In genomic region chrX:97984641-97985040, GRCh38 we compare ENCODE assay signal across 1 cellular context.
TF ChIP-seq lines count a peak whose summit lies in the region.

No MANE protein-coding gene starts in this region.

TF ChIP-seq in H1, 55 proteins besides CTCF, POLR2A, EP300 and RAD21:
- TF ChIP-seq NANOG (IDR thresholded peaks at IDR 0.05; ENCODE audit: insufficient read depth, low read depth, low read length, poor library complexity, severe bottlenecking) (peak; percentile 62), ASH2L (IDR thresholded peaks at IDR 0.05; ENCODE audit: low read length) (no peak), POU5F1 (IDR thresholded peaks at IDR 0.05; ENCODE audit: low read depth, low read length) (no peak), TAF7 (optimal IDR thresholded peaks at IDR 0.05; ENCODE audit: borderline replicate concordance, low read depth, low read length) (no peak), MAX (IDR thresholded peaks at IDR 0.05) (no peak), TBP (IDR thresholded peaks at IDR 0.05; ENCODE audit: low read depth, low read length) (no peak), GABPA (IDR thresholded peaks at IDR 0.05; ENCODE audit: borderline replicate concordance, insufficient read depth, low read length) (no peak), CEBPB (IDR thresholded peaks at IDR 0.05; ENCODE audit: low read depth, low read length) (no peak)
